ENCODE assay signal across 16 cellular contexts in genomic region chr12:126389961-126390360, GRCh38.
"Had no signal": no experiment of that assay in that cellular context is flagged by ENCODE, and none has a peak within 500 bp of the region (broad histone marks: within the 10 kb centered on the region; RNA-seq: fewer than 3 reads in every experiment).

No MANE protein-coding gene starts in this region.

- H3K27ac Mint-ChIP-seq: activated CD4-positive, alpha-beta memory T cell treated with anti-CD3 and anti-CD28 coated beads for 36 hours; activated CD8-positive, alpha-beta memory T cell treated with anti-CD3 and anti-CD28 coated beads, Interleukin-2, amount 10 ng/mL, durations not matched to agents 7 days and 5 days; activated naive CD4-positive, alpha-beta T cell treated with anti-CD3 and anti-CD28 coated beads, Interleukin-2, amount 10 ng/mL, durations not matched to agents 7 days and 5 days; nephron had no signal

- H3K27me3 Mint-ChIP-seq: activated CD4-positive, alpha-beta memory T cell treated with anti-CD3 and anti-CD28 coated beads for 36 hours; activated CD8-positive, alpha-beta memory T cell treated with anti-CD3 and anti-CD28 coated beads, Interleukin-2, amount 10 ng/mL, durations not matched to agents 7 days and 5 days; activated naive CD4-positive, alpha-beta T cell treated with anti-CD3 and anti-CD28 coated beads, Interleukin-2, amount 10 ng/mL, durations not matched to agents 7 days and 5 days had no signal

- ATAC-seq: activated CD8-positive, alpha-beta memory T cell treated with anti-CD3 and anti-CD28 coated beads, Interleukin-2, amount 10 ng/mL, durations not matched to agents 7 days and 5 days; foreskin keratinocyte had no signal

- H3K27me3 ChIP-seq: foreskin keratinocyte, ovary, sigmoid colon, uterus had no signal

- H3K27ac ChIP-seq: dorsolateral prefrontal cortex, foreskin keratinocyte, ovary, sigmoid colon, uterus, VCaP had no signal

- H3K4me1 Mint-ChIP-seq: activated CD8-positive, alpha-beta memory T cell treated with anti-CD3 and anti-CD28 coated beads, Interleukin-2, amount 10 ng/mL, durations not matched to agents 7 days and 5 days; nephron had no signal

- H3K36me3 ChIP-seq: ovary, sigmoid colon, uterus had no signal

- H3K4me1 ChIP-seq: foreskin keratinocyte, sigmoid colon, uterus had no signal

- H3K4me3 ChIP-seq: dorsolateral prefrontal cortex, ovary, sigmoid colon, uterus had no signal

- H3K36me3 Mint-ChIP-seq: activated CD4-positive, alpha-beta memory T cell treated with anti-CD3 and anti-CD28 coated beads for 36 hours; activated CD8-positive, alpha-beta memory T cell treated with anti-CD3 and anti-CD28 coated beads, Interleukin-2, amount 10 ng/mL, durations not matched to agents 7 days and 5 days; activated naive CD4-positive, alpha-beta T cell treated with anti-CD3 and anti-CD28 coated beads, Interleukin-2, amount 10 ng/mL, durations not matched to agents 7 days and 5 days had no signal

- H3K9me3 Mint-ChIP-seq: activated CD4-positive, alpha-beta memory T cell treated with anti-CD3 and anti-CD28 coated beads for 36 hours; nephron had no signal

- H3K9me3 ChIP-seq: ovary, uterus had no signal

- H3K4me3 Mint-ChIP-seq: activated CD4-positive, alpha-beta memory T cell treated with anti-CD3 and anti-CD28 coated beads for 36 hours; activated CD8-positive, alpha-beta memory T cell treated with anti-CD3 and anti-CD28 coated beads, Interleukin-2, amount 10 ng/mL, durations not matched to agents 7 days and 5 days; activated naive CD4-positive, alpha-beta T cell treated with anti-CD3 and anti-CD28 coated beads, Interleukin-2, amount 10 ng/mL, durations not matched to agents 7 days and 5 days; nephron had no signal

- DNase-seq: activated CD4-positive, alpha-beta memory T cell treated with anti-CD3 and anti-CD28 coated beads for 36 hours; activated CD8-positive, alpha-beta memory T cell treated with anti-CD3 and anti-CD28 coated beads, Interleukin-2, amount 10 ng/mL, durations not matched to agents 7 days and 5 days; activated naive CD4-positive, alpha-beta T cell treated with anti-CD3 and anti-CD28 coated beads, Interleukin-2, amount 10 ng/mL, durations not matched to agents 7 days and 5 days; activated T-cell treated with anti-CD3 and anti-CD28 coated beads, Interleukin-2, amount 50 U/mL, for 1 hour; glutamatergic neuron; mesenchymal stem cell; ovary; stimulated activated CD4-positive, alpha-beta T cell treated with anti-CD3 and anti-CD28 coated beads, Interleukin-12 subunit alpha, Interleukin-12 subunit beta, amount 100 ng/mL, for 4 hours; stimulated activated CD4-positive, alpha-beta T cell treated with anti-CD3 and anti-CD28 coated beads, Interleukin-2, amount 100 ng/mL, for 24 hours; T-helper 1 cell; uterus had no signal
